Comparison of ENCODE assay signal across 13 cellular contexts in the genomic region with DNA sequence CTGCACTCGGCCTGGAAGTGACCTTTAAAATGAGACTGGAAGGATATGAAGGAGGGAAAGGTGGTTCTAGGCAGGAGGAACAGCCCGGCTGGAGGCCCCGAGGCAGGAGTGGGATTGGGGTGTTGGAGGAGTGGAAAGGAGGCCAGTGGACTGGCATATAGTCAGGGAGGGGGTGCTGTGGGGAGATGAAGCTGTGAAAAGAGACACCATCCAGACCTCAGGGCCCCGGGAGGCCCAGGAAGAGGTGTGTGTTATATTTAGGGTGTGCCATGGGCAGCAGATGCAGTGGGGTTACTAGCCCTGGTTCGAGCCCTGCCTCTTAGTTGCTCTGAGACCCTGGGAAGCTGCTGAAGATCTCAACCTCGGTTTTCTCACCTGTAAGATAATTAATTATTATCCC. TPM values are rescaled to one million over a fixed set of nuclear protein-coding genes. Genes with fewer than 3 reads are reported as not detected.
DNase-seq lines count a peak whose midpoint lies in the region; ATAC-seq and TF ChIP-seq lines count a peak whose summit lies in the region.
"Had no signal": no experiment of that assay in that cellular context is flagged by ENCODE, and none has a peak within 500 bp of the region (broad histone marks: within the 10 kb centered on the region; RNA-seq: fewer than 3 reads in every experiment).

No MANE protein-coding gene starts in this region.

- H3K79me2 ChIP-seq in osteoblast (ENCODE audit: insufficient read depth, low read length) = no peaks in the 10 kb centered on the region

- H3K27me3 ChIP-seq in WERI-Rb-1 (ENCODE audit: insufficient read depth, low read depth, severe bottlenecking) = no peaks in the 10 kb centered on the region
- H3K27me3 ChIP-seq in osteoblast (ENCODE audit: insufficient read depth, low read length) = peaks cover 18% of the 10 kb centered on the region

- no peaks in the 10 kb centered on the region for H3K36me3 ChIP-seq in WERI-Rb-1
- H3K36me3 ChIP-seq in osteoblast (ENCODE audit: insufficient read depth, low read length) = no peaks in the 10 kb centered on the region
- H3K36me3 ChIP-seq: HAP-1 had no signal

- H3K4me1 ChIP-seq in osteoblast (ENCODE audit: insufficient read depth, low read length) = no peaks in the 10 kb centered on the region
- H3K4me1 ChIP-seq: HAP-1 had no signal

- no peak for ATAC-seq in natural killer cell treated with Interleukin-12 subunit alpha and Interleukin-12 subunit beta and Interleukin-15 and Interleukin-18, amount 100 ng/mL, for 72 hours
- ATAC-seq in natural killer cell (no peak), HG02610 (IDR thresholded peaks at IDR 0.05; ENCODE audit: unreplicated experiment) (no peak)
- ATAC-seq in stimulated activated memory B cell treated with anti-CD40 and anti-IgM and Interleukin-4, amounts not matched to agents 10 μg/mL and 1 μg/mL and 100 μg/mL, for 72 hours = no peak
- ATAC-seq: A549 had no signal

- no peaks in the 10 kb centered on the region for H3K9me3 Mint-ChIP-seq in natural killer cell treated with Interleukin-12 subunit alpha and Interleukin-12 subunit beta and Interleukin-15 and Interleukin-18, amount 100 ng/mL, for 72 hours
- no peaks in the 10 kb centered on the region for H3K9me3 Mint-ChIP-seq in natural killer cell
- no peaks in the 10 kb centered on the region for H3K9me3 Mint-ChIP-seq in activated T-cell treated with anti-CD3 and anti-CD28 coated beads, Interleukin-2, amount 50 U/mL, for 24 hours
- H3K9me3 Mint-ChIP-seq in stimulated activated memory B cell treated with anti-CD40 and anti-IgM and Interleukin-4, amounts not matched to agents 10 μg/mL and 1 μg/mL and 100 μg/mL, for 72 hours = no peaks in the 10 kb centered on the region
- H3K9me3 Mint-ChIP-seq: CD4-positive, CD25-positive, alpha-beta regulatory T cell had no signal

- H3K27me3 Mint-ChIP-seq in natural killer cell treated with Interleukin-12 subunit alpha and Interleukin-12 subunit beta and Interleukin-15 and Interleukin-18, amount 100 ng/mL, for 72 hours = no peaks in the 10 kb centered on the region
- no peaks in the 10 kb centered on the region for H3K27me3 Mint-ChIP-seq in natural killer cell (ENCODE audit: low read depth in 2 of 2)
- no peaks in the 10 kb centered on the region for H3K27me3 Mint-ChIP-seq in activated T-cell treated with anti-CD3 and anti-CD28 coated beads, Interleukin-2, amount 50 U/mL, for 24 hours
- H3K27me3 Mint-ChIP-seq in stimulated activated memory B cell treated with anti-CD40 and anti-IgM and Interleukin-4, amounts not matched to agents 10 μg/mL and 1 μg/mL and 100 μg/mL, for 72 hours = peaks cover 54% of the 10 kb centered on the region

- H3K4me2 ChIP-seq in osteoblast (ENCODE audit: insufficient read depth, low read length) = no peak overlapping the region
- H3K4me2 ChIP-seq: A549 had no signal

- H3K4me1 Mint-ChIP-seq in natural killer cell treated with Interleukin-12 subunit alpha and Interleukin-12 subunit beta and Interleukin-15 and Interleukin-18, amount 100 ng/mL, for 72 hours (ENCODE audit: low read depth in 2 of 2) = peaks cover 0 to 8% of the 10 kb centered on the region in 2 donors
- peaks cover 0 to 10% of the 10 kb centered on the region in 2 donors for H3K4me1 Mint-ChIP-seq in natural killer cell
- peaks cover 9% of the 10 kb centered on the region for H3K4me1 Mint-ChIP-seq in activated T-cell treated with anti-CD3 and anti-CD28 coated beads, Interleukin-2, amount 50 U/mL, for 24 hours (ENCODE audit: low read depth)
- no peaks in the 10 kb centered on the region for H3K4me1 Mint-ChIP-seq in stimulated activated memory B cell treated with anti-CD40 and anti-IgM and Interleukin-4, amounts not matched to agents 10 μg/mL and 1 μg/mL and 100 μg/mL, for 72 hours

- peak; percentile 8 for DNase-seq in natural killer cell treated with Interleukin-12 subunit alpha and Interleukin-12 subunit beta and Interleukin-15 and Interleukin-18, amount 100 ng/mL, for 72 hours (ENCODE audit: low spot score)
- DNase-seq in natural killer cell (no peak), WERI-Rb-1 (no peak), osteoblast (ENCODE audit: insufficient read length, low spot score, missing footprints) (peak; percentile 58)
- no peak for DNase-seq in activated T-cell treated with anti-CD3 and anti-CD28 coated beads, Interleukin-2, amount 50 U/mL, for 24 hours
- DNase-seq: CD4-positive, CD25-positive, alpha-beta regulatory T cell; DMS53; GF-D8 had no signal

- TF ChIP-seq CTCF in natural killer cell (IDR thresholded peaks at IDR 0.05) = no peak
- TF ChIP-seq CTCF in WERI-Rb-1 (IDR thresholded peaks at IDR 0.05; ENCODE audit: low read depth, low read length) = no peak
- TF ChIP-seq CTCF in osteoblast (IDR thresholded peaks at IDR 0.05; ENCODE audit: extremely low read depth, low read depth, low read length) = no peak

- H3K4me3 Mint-ChIP-seq in natural killer cell treated with Interleukin-12 subunit alpha and Interleukin-12 subunit beta and Interleukin-15 and Interleukin-18, amount 100 ng/mL, for 72 hours = no peak overlapping the region
- no peak overlapping the region for H3K4me3 Mint-ChIP-seq in natural killer cell
- H3K4me3 Mint-ChIP-seq in activated T-cell treated with anti-CD3 and anti-CD28 coated beads, Interleukin-2, amount 50 U/mL, for 24 hours = no peak overlapping the region
- no peak overlapping the region for H3K4me3 Mint-ChIP-seq in stimulated activated memory B cell treated with anti-CD40 and anti-IgM and Interleukin-4, amounts not matched to agents 10 μg/mL and 1 μg/mL and 100 μg/mL, for 72 hours
- H3K4me3 Mint-ChIP-seq: CD4-positive, CD25-positive, alpha-beta regulatory T cell had no signal

- H3K4me3 ChIP-seq in WERI-Rb-1 (ENCODE audit: low read depth, low read length) (no peak overlapping the region), osteoblast (ENCODE audit: insufficient read depth, low read length) (no peak overlapping the region)
- H3K4me3 ChIP-seq: A549, HAP-1 had no signal

- no peaks in the 10 kb centered on the region for H4K20me1 ChIP-seq in osteoblast (ENCODE audit: insufficient read depth, low read length)

- H3K27ac ChIP-seq in WERI-Rb-1 (peak overlapping the region; percentile 28), osteoblast (ENCODE audit: low read depth, low read length) (no peak overlapping the region)
- H3K27ac ChIP-seq: A549, HL-60 had no signal

- intact Hi-C loops in natural killer cell (cut with micrococcal nuclease) = no loop called here

- no peaks in the 10 kb centered on the region for H3K36me3 Mint-ChIP-seq in natural killer cell treated with Interleukin-12 subunit alpha and Interleukin-12 subunit beta and Interleukin-15 and Interleukin-18, amount 100 ng/mL, for 72 hours
- H3K36me3 Mint-ChIP-seq in natural killer cell = no peaks in the 10 kb centered on the region
- no peaks in the 10 kb centered on the region for H3K36me3 Mint-ChIP-seq in activated T-cell treated with anti-CD3 and anti-CD28 coated beads, Interleukin-2, amount 50 U/mL, for 24 hours (ENCODE audit: low read depth)
- H3K36me3 Mint-ChIP-seq in stimulated activated memory B cell treated with anti-CD40 and anti-IgM and Interleukin-4, amounts not matched to agents 10 μg/mL and 1 μg/mL and 100 μg/mL, for 72 hours = no peaks in the 10 kb centered on the region
- H3K36me3 Mint-ChIP-seq: CD4-positive, CD25-positive, alpha-beta regulatory T cell had no signal

- no peak overlapping the region for H2AFZ ChIP-seq in osteoblast (ENCODE audit: low read length)

- H3K27ac Mint-ChIP-seq in natural killer cell treated with Interleukin-12 subunit alpha and Interleukin-12 subunit beta and Interleukin-15 and Interleukin-18, amount 100 ng/mL, for 72 hours = no peak overlapping the region
- H3K27ac Mint-ChIP-seq in natural killer cell = no peak overlapping the region
- H3K27ac Mint-ChIP-seq in activated T-cell treated with anti-CD3 and anti-CD28 coated beads, Interleukin-2, amount 50 U/mL, for 24 hours = no peak overlapping the region
- H3K27ac Mint-ChIP-seq in stimulated activated memory B cell treated with anti-CD40 and anti-IgM and Interleukin-4, amounts not matched to agents 10 μg/mL and 1 μg/mL and 100 μg/mL, for 72 hours = no peak overlapping the region

- H3K9me3 ChIP-seq in WERI-Rb-1 (ENCODE audit: severe bottlenecking) (no peaks in the 10 kb centered on the region), osteoblast (ENCODE audit: low read depth, low read length) (no peaks in the 10 kb centered on the region)
- H3K9me3 ChIP-seq: A549, HAP-1 had no signal

RNA-seq across cellular contexts. Expression of a gene that starts 18.9 kb away (rescaled TPM):
- 1 to 10 TPM; 4.2 to 6.5 TPM for total RNA-seq in natural killer cell treated with Interleukin-12 subunit alpha and Interleukin-12 subunit beta and Interleukin-15 and Interleukin-18, amount 100 ng/mL, for 72 hours
- total RNA-seq in natural killer cell (1 to 10 TPM in 2 of 3 donors, under 1 TPM in 1; 0.75 to 2.5 (median 1.5) TPM), osteoblast (27.1 and 29.0 TPM in 2 replicates)

RNA-seq across cellular contexts. Expression of a gene that starts 31.2 kb away (rescaled TPM):
- total RNA-seq in natural killer cell treated with Interleukin-12 subunit alpha and Interleukin-12 subunit beta and Interleukin-15 and Interleukin-18, amount 100 ng/mL, for 72 hours = 10 to 100 TPM; 13.9 to 21.5 TPM
- total RNA-seq in natural killer cell (10 to 100 TPM; 15.5 to 24.4 (median 17.1) TPM), osteoblast (9.8 and 10.6 TPM in 2 replicates)

RNA-seq across cellular contexts. Expression of a gene that starts 37.3 kb away (rescaled TPM):
- total RNA-seq in natural killer cell treated with Interleukin-12 subunit alpha and Interleukin-12 subunit beta and Interleukin-15 and Interleukin-18, amount 100 ng/mL, for 72 hours = 10 to 100 TPM; 86.8 to 95.0 TPM
- total RNA-seq in natural killer cell = 100 to 1,000 TPM in 1 of 3 donors, 10 to 100 TPM in 2; 83.2 to 118 (median 94.5) TPM
- total RNA-seq in osteoblast = not detected in 2 replicates

RNA-seq across cellular contexts. Expression of a gene that starts 42.7 kb away (rescaled TPM):
- total RNA-seq in natural killer cell treated with Interleukin-12 subunit alpha and Interleukin-12 subunit beta and Interleukin-15 and Interleukin-18, amount 100 ng/mL, for 72 hours = 10 to 100 TPM; 63.8 to 85.4 TPM
- 10 to 100 TPM; 55.4 to 71.2 (median 66.7) TPM for total RNA-seq in natural killer cell
- 95.2 and 97.8 TPM in 2 replicates for total RNA-seq in osteoblast

RNA-seq across cellular contexts. Expression of a gene that starts 57.9 kb away (rescaled TPM):
- total RNA-seq in natural killer cell treated with Interleukin-12 subunit alpha and Interleukin-12 subunit beta and Interleukin-15 and Interleukin-18, amount 100 ng/mL, for 72 hours = 10 to 100 TPM; 34.2 to 42.9 TPM
- 10 to 100 TPM; 16.9 to 30.2 (median 18.3) TPM for total RNA-seq in natural killer cell
- total RNA-seq in osteoblast = 38.6 and 39.8 TPM in 2 replicates

Comparison
In these comparisons a context has a peak if more than half of its experiments do, and no peak if none do; other contexts are left out.
1. DNase-seq: peak in natural killer cell treated with Interleukin-12 subunit alpha and Interleukin-12 subunit beta and Interleukin-15 and Interleukin-18, amount 100 ng/mL, for 72 hours (single experiment) and osteoblast (single experiment); none in natural killer cell (single experiment), WERI-Rb-1 (single experiment) and activated T-cell treated with anti-CD3 and anti-CD28 coated beads, Interleukin-2, amount 50 U/mL, for 24 hours (single experiment).
2. RNA of a gene that starts 37.3 kb away (total RNA-seq): 86.8 to 95.0 TPM in natural killer cell treated with Interleukin-12 subunit alpha and Interleukin-12 subunit beta and Interleukin-15 and Interleukin-18, amount 100 ng/mL, for 72 hours and 83.2 to 118 TPM in natural killer cell; not detected in osteoblast; every median in the first group is over 10 times any median in the second.